Comparison of ENCODE assay signal across 2 cellular contexts in genomic region chr1:23325393-23325792, GRCh38.
TF ChIP-seq lines count a peak whose summit lies in the region.

No MANE protein-coding gene starts in this region.

TF ChIP-seq in HEK293, 187 proteins besides CTCF, POLR2A, EP300 and RAD21:
- TF ChIP-seq PRDM1 (tag by site-specific recombination; IDR thresholded peaks at IDR 0.05) (peak; percentile 95), ZNF341 (tag by site-specific recombination; IDR thresholded peaks at IDR 0.05; ENCODE audit: low read depth) (no peak)

TF ChIP-seq in GM12878, 131 proteins besides CTCF, POLR2A, EP300 and RAD21:
- TF ChIP-seq SIN3A (IDR thresholded peaks at IDR 0.05; ENCODE audit: low read depth, low read length) (no peak), ZBTB11 (CRISPR knock-in tag; IDR thresholded peaks at IDR 0.05) (no peak), BRCA1 (IDR thresholded peaks at IDR 0.05; ENCODE audit: low read depth, low read length) (no peak), YBX1 (IDR thresholded peaks at IDR 0.05) (no peak), CBFB (IDR thresholded peaks at IDR 0.05; ENCODE audit: low read depth) (no peak), E4F1 (IDR thresholded peaks at IDR 0.05; ENCODE audit: borderline replicate concordance, partially characterized antibody) (no peak), ZBTB4 (CRISPR knock-in tag; IDR thresholded peaks at IDR 0.05) (no peak), JUNB (IDR thresholded peaks at IDR 0.05) (no peak), RBBP5 (conservative IDR thresholded peaks at IDR 0.05) (no peak), IRF3 (IDR thresholded peaks at IDR 0.05) (no peak), CREM (IDR thresholded peaks at IDR 0.05; ENCODE audit: low read depth) (no peak)
